In the genomic region with DNA sequence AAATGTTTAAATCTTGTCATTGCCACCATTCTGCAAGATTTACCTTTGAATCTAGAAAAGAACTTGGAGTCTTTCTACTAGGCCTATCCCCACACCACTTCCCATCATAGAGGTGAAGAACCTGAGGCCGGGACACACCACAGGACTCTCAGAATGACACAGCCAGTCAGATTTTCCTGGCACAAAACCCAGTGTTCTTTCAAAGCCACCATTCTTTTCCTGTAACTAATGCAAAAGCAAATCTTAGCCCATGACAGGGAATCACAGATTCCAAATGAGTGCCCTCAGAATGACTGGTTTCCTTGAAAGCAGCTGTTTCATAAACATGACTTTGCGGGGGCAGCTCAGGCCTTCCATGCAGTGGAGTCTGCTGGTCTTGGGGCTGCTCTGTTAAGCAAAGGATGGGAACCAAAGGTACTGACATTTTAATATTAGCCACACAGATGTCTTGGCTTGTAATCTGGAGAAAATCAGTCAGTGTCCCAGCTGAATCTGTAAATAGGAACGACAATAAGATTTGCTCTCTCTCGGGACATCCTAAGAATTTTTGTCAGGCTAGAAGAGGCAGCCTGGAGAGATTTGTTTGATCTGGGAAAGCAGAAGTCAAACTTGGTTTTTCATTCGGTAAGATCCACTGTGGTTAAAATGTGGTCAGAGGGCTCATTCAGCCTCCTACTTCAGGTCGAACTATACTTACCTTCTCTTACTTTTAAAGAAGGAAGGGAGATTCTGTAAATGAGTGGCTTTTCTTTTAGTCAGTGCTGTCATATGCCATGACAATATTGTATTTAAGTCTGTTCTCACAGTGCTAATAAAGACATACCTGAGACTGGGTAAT, we compare ENCODE assay signal across 8 cellular contexts.
DNase-seq lines count a peak whose midpoint lies in the region; ATAC-seq and TF ChIP-seq lines count a peak whose summit lies in the region.

No MANE protein-coding gene starts in this region.

- no peaks in the 10 kb centered on the region for H3K9me3 Mint-ChIP-seq in activated CD8-positive, alpha-beta T cell treated with anti-CD3 and anti-CD28 coated beads for 36 hours

- no peaks in the 10 kb centered on the region for H3K36me3 Mint-ChIP-seq in activated CD8-positive, alpha-beta T cell treated with anti-CD3 and anti-CD28 coated beads for 36 hours (ENCODE audit: low read depth)

- H3K4me2 ChIP-seq in skeletal muscle satellite cell (ENCODE audit: low read length), result peak overlapping the region; percentile 30

- peaks cover 13% of the 10 kb centered on the region for H3K4me1 Mint-ChIP-seq in activated CD8-positive, alpha-beta T cell treated with anti-CD3 and anti-CD28 coated beads for 36 hours (ENCODE audit: low read depth)

- no peak overlapping the region for H3K4me3 ChIP-seq in skeletal muscle satellite cell (ENCODE audit: low read length)

- ATAC-seq in HG02973 (IDR thresholded peaks at IDR 0.05; ENCODE audit: unreplicated experiment), result peak; percentile 68
- ATAC-seq in activated CD8-positive, alpha-beta T cell treated with anti-CD3 and anti-CD28 coated beads for 36 hours, result peak; percentile 47

- H3K9me3 ChIP-seq in skeletal muscle satellite cell (replicated peaks; ENCODE audit: low read length), result no peaks in the 10 kb centered on the region

- H3K27ac Mint-ChIP-seq in activated CD8-positive, alpha-beta T cell treated with anti-CD3 and anti-CD28 coated beads for 36 hours, result no peak overlapping the region

- H3K4me1 ChIP-seq in skeletal muscle satellite cell (ENCODE audit: control insufficient read depth, insufficient read depth, low read length), result peaks cover 15% of the 10 kb centered on the region

- H3K4me3 Mint-ChIP-seq in activated CD8-positive, alpha-beta T cell treated with anti-CD3 and anti-CD28 coated beads for 36 hours, result no peak overlapping the region

- no peaks in the 10 kb centered on the region for H3K36me3 ChIP-seq in skeletal muscle satellite cell (ENCODE audit: insufficient read depth, low read length)

- peak; percentile 78 for DNase-seq in activated CD4-positive, alpha-beta T cell treated with anti-CD3 and anti-CD28 coated beads for 48 hours
- DNase-seq in activated CD4-positive, alpha-beta T cell treated with anti-CD3 and anti-CD28 coated beads, Interleukin-2, amount 50 U/mL, for 4 hours, result no peak
- DNase-seq in activated CD8-positive, alpha-beta T cell treated with anti-CD3 and anti-CD28 coated beads for 36 hours, result peak; percentile 16
- no peak for DNase-seq in G401 (ENCODE audit: low spot score)
- no peak for DNase-seq in islet precursor cell
- DNase-seq in DMS153 treated with DMSO at 0.1 percent for 48 hours (lab: John Stamatoyannopoulos, UW; ENCODE audit: unreplicated experiment), result no peak

- peaks cover 2% of the 10 kb centered on the region for H3K27me3 Mint-ChIP-seq in activated CD8-positive, alpha-beta T cell treated with anti-CD3 and anti-CD28 coated beads for 36 hours

- CTCF ChIA-PET in activated CD8-positive, alpha-beta T cell treated with anti-CD3 and anti-CD28 coated beads for 36 hours (lab: Charles Lee), result no interaction called here

- no peaks in the 10 kb centered on the region for H3K27me3 ChIP-seq in skeletal muscle satellite cell (ENCODE audit: control insufficient read depth, insufficient read depth, low read length)

- TF ChIP-seq CTCF in activated CD8-positive, alpha-beta T cell treated with anti-CD3 and anti-CD28 coated beads for 36 hours (IDR thresholded peaks at IDR 0.05), result no peak

- in situ Hi-C loops in G401 (cut with HindIII; ENCODE audit: low sequenced_read_pairs), result no loop called here

- peak overlapping the region; percentile 6 for H3K9ac ChIP-seq in skeletal muscle satellite cell (ENCODE audit: low read depth, low read length)

- intact Hi-C loops in activated CD8-positive, alpha-beta T cell treated with anti-CD3 and anti-CD28 coated beads for 36 hours (cut with micrococcal nuclease), result no loop called here

- POLR2A ChIA-PET in activated CD8-positive, alpha-beta T cell treated with anti-CD3 and anti-CD28 coated beads for 36 hours (lab: Charles Lee), result no interaction called here

Comparison
In these comparisons a context has a peak if more than half of its experiments do, and no peak if none do; other contexts are left out.
1. DNase-seq: peak in activated CD4-positive, alpha-beta T cell treated with anti-CD3 and anti-CD28 coated beads for 48 hours (single experiment) and activated CD8-positive, alpha-beta T cell treated with anti-CD3 and anti-CD28 coated beads for 36 hours (single experiment); none in activated CD4-positive, alpha-beta T cell treated with anti-CD3 and anti-CD28 coated beads, Interleukin-2, amount 50 U/mL, for 4 hours (0 of 2), G401 (single experiment), islet precursor cell (single experiment) and DMS153 treated with DMSO at 0.1 percent for 48 hours (single experiment).